19 cellular contexts compared by ENCODE assay signal in genomic region chr2:241738040-241738686, GRCh38. TPM values are rescaled to one million over a fixed set of nuclear protein-coding genes. Genes with fewer than 3 reads are reported as not detected.
DNase-seq lines count a peak whose midpoint lies in the region; ATAC-seq and TF ChIP-seq lines count a peak whose summit lies in the region.
"Had no signal": no experiment of that assay in that cellular context is flagged by ENCODE, and none has a peak within 500 bp of the region (broad histone marks: within the 10 kb centered on the region; RNA-seq: fewer than 3 reads in every experiment).

No MANE protein-coding gene starts in this region.

- H3K9me3 Mint-ChIP-seq in brain (no peaks in the 10 kb centered on the region), osteocyte (ENCODE audit: unreplicated experiment) (no peaks in the 10 kb centered on the region)
- peaks cover 0 to 3% (median 0%) of the 10 kb centered on the region in 8 donors for H3K9me3 Mint-ChIP-seq in CD4-positive, alpha-beta memory T cell
- H3K9me3 Mint-ChIP-seq: CD8-positive, alpha-beta memory T cell; HFFc6 had no signal

- peaks cover 12% of the 10 kb centered on the region for H3K4me1 Mint-ChIP-seq in brain
- H3K4me1 Mint-ChIP-seq in osteocyte (ENCODE audit: unreplicated experiment) = peaks cover 17% of the 10 kb centered on the region
- peaks cover 21 to 43% (median 33%) of the 10 kb centered on the region in 4 donors for H3K4me1 Mint-ChIP-seq in CD4-positive, alpha-beta memory T cell

- H3K27me3 Mint-ChIP-seq in brain (no peaks in the 10 kb centered on the region), osteocyte (ENCODE audit: unreplicated experiment) (no peaks in the 10 kb centered on the region)
- H3K27me3 Mint-ChIP-seq in CD4-positive, alpha-beta memory T cell = no peaks in the 10 kb centered on the region
- H3K27me3 Mint-ChIP-seq: B cell; CD8-positive, alpha-beta memory T cell had no signal

- DNase-seq in Right ventricle myocardium inferior (ENCODE audit: missing footprints) = peak; percentile 58
- no peak for DNase-seq in left ventricle myocardium superior
- no peak for DNase-seq in OCI-LY7 (ENCODE audit: low spot score)
- peak; percentile 81 for DNase-seq in osteocyte (ENCODE audit: extremely low spot score, unreplicated experiment)
- no peak for DNase-seq in CD4-positive, alpha-beta memory T cell
- DNase-seq in stimulated activated CD4-positive, alpha-beta T cell treated with anti-CD3 and anti-CD28 coated beads, Interleukin-15, amount 100 ng/mL, for 24 hours = no peak
- DNase-seq: 8988T; CD8-positive, alpha-beta memory T cell; DMS79; HFFc6; KG1; MV-4-11; NCI-H1694 treated with DMSO at 0.1 percent for 48 hours; NK-92 treated with Interleukin-12 subunit alpha and Interleukin-12 subunit beta, amount 100 ng/mL, for 24 hours; SJCRH30 had no signal

- no peak overlapping the region for H2AFZ ChIP-seq in OCI-LY7 (ENCODE audit: low read length)

- H3K4me1 ChIP-seq in OCI-LY7 (ENCODE audit: insufficient read depth, low read length, poor library complexity, severe bottlenecking) = peaks cover 15% of the 10 kb centered on the region
- H3K4me1 ChIP-seq in CD4-positive, alpha-beta memory T cell (ENCODE audit: insufficient read depth, low read length) = peaks cover 41% of the 10 kb centered on the region
- H3K4me1 ChIP-seq: SJCRH30 had no signal

- no peaks in the 10 kb centered on the region for H3K9me2 ChIP-seq in OCI-LY7 (ENCODE audit: insufficient read depth, low read length)

- H3K36me3 ChIP-seq in OCI-LY7 (ENCODE audit: insufficient read depth, low read length) = peaks cover under 1% of the 10 kb centered on the region; the same call in 1 of the 2 replicates
- H3K36me3 ChIP-seq in CD4-positive, alpha-beta memory T cell (ENCODE audit: insufficient read depth, low read length) = no peaks in the 10 kb centered on the region
- H3K36me3 ChIP-seq: SJCRH30 had no signal

- no peak overlapping the region for H3K4me2 ChIP-seq in OCI-LY7 (ENCODE audit: low read length)

- POLR2A ChIA-PET in OCI-LY7 (lab: Charles Lee) = interaction anchor here (0.5 kb wide), 1 partner anchor 32 kb away, joined by 8 read pairs; no protein-coding TSS in a partner anchor
- POLR2A ChIA-PET in CD4-positive, alpha-beta memory T cell (lab: Charles Lee; ENCODE audit: partially characterized antibody) = interaction anchor here (3.2 kb wide), 1 partner anchor 25 kb away, joined by 19 read pairs; no protein-coding TSS in a partner anchor

- no peaks in the 10 kb centered on the region for H3K79me2 ChIP-seq in OCI-LY7 (ENCODE audit: insufficient read depth, low read depth, low read length)

- intact Hi-C loops in Right ventricle myocardium inferior (cut with DNase I) = no loop called here
- intact Hi-C loops in left ventricle myocardium superior (cut with micrococcal nuclease) = no loop called here
- intact Hi-C loops in OCI-LY7 (cut with micrococcal nuclease; ENCODE audit: unreplicated experiment) = no loop called here
- intact Hi-C loops in CD4-positive, alpha-beta memory T cell (cut with micrococcal nuclease) = no loop called here

- TF ChIP-seq CTCF in OCI-LY7 (conservative IDR thresholded peaks at IDR 0.05; ENCODE audit: low read length) (no peak), brain (conservative IDR thresholded peaks at IDR 0.05) (no peak), osteocyte (IDR thresholded peaks at IDR 0.05) (no peak)

- no peak overlapping the region for H3K27ac Mint-ChIP-seq in brain
- H3K27ac Mint-ChIP-seq in osteocyte (ENCODE audit: unreplicated experiment) = no peak overlapping the region
- peak overlapping the region in 2 of 7 donors; percentile 47 to 67 for H3K27ac Mint-ChIP-seq in CD4-positive, alpha-beta memory T cell
- H3K27ac Mint-ChIP-seq: B cell, HFFc6 had no signal

- H3K36me3 Mint-ChIP-seq in brain = no peaks in the 10 kb centered on the region
- peaks cover 7% of the 10 kb centered on the region for H3K36me3 Mint-ChIP-seq in osteocyte (ENCODE audit: unreplicated experiment)
- H3K36me3 Mint-ChIP-seq in CD4-positive, alpha-beta memory T cell = peaks cover 0 to 3% of the 10 kb centered on the region in 2 donors

- no peak overlapping the region for H3K4me3 ChIP-seq in OCI-LY7 (ENCODE audit: low read depth, low read length, poor library complexity, severe bottlenecking)
- H3K4me3 ChIP-seq in CD4-positive, alpha-beta memory T cell (ENCODE audit: low read length in 2 of 2) = no peak overlapping the region
- H3K4me3 ChIP-seq: SJCRH30 had no signal

- ATAC-seq in Right ventricle myocardium inferior (no peak), left ventricle myocardium superior (no peak), GM21737 (IDR thresholded peaks at IDR 0.05; ENCODE audit: unreplicated experiment) (no peak)

- no peaks in the 10 kb centered on the region for H3K27me3 ChIP-seq in CD4-positive, alpha-beta memory T cell (ENCODE audit: insufficient read depth, low read length)
- H3K27me3 ChIP-seq: SJCRH30 had no signal

- H3K4me3 Mint-ChIP-seq in brain (peak overlapping the region in 3 of 5 experiments; percentile 48 to 64 (median 50)), osteocyte (ENCODE audit: unreplicated experiment) (no peak overlapping the region)
- H3K4me3 Mint-ChIP-seq in CD4-positive, alpha-beta memory T cell = peak overlapping the region in 2 of 8 donors; percentile 31 to 57
- H3K4me3 Mint-ChIP-seq: B cell, HFFc6 had no signal

- H4K20me1 ChIP-seq in OCI-LY7 (ENCODE audit: insufficient read depth, low read length) = no peaks in the 10 kb centered on the region

- CTCF ChIA-PET in OCI-LY7 (lab: Charles Lee; ENCODE audit: unreplicated experiment) = interaction anchor here (0.6 kb wide), 1 partner anchor 141 kb away, joined by 5 read pairs; no protein-coding TSS in a partner anchor
- CTCF ChIA-PET in CD4-positive, alpha-beta memory T cell (lab: Charles Lee; ENCODE audit: partially characterized antibody) = interaction anchor here (2.4 kb wide), 1 partner anchor 140 kb away, joined by 9 read pairs; no protein-coding TSS in a partner anchor

- BruUV-seq in OCI-LY7 (replicated peaks; lab: Mats Ljungman, UMichigan) = TSS peak; percentile 37

- no peak overlapping the region for H3K27ac ChIP-seq in OCI-LY7 (ENCODE audit: low read depth, low read length, poor library complexity, severe bottlenecking)
- H3K27ac ChIP-seq in CD4-positive, alpha-beta memory T cell (ENCODE audit: low read depth, low read length) = no peak overlapping the region
- H3K27ac ChIP-seq: SJCRH30 had no signal

- H3K9me3 ChIP-seq in OCI-LY7 (ENCODE audit: low read length) = no peaks in the 10 kb centered on the region
- no peaks in the 10 kb centered on the region for H3K9me3 ChIP-seq in CD4-positive, alpha-beta memory T cell (ENCODE audit: control insufficient read depth in 1 of 2, low read length in 2 of 2)
- H3K9me3 ChIP-seq: SJCRH30 had no signal

RNA-seq across cellular contexts. Expression of gene D2HGDH, which starts 3.7 kb away (rescaled TPM):
- total RNA-seq in Right ventricle myocardium inferior (19.6 TPM), left ventricle myocardium superior (19.2 TPM), OCI-LY7 (2022) (54.7 and 68.1 TPM in 2 replicates), osteocyte (32.5 and 36.8 TPM in 2 replicates)
- total RNA-seq in OCI-LY7 (2014; rRNA removed; shearing (Covaris generic)) = 19.4 and 23.2 TPM in 2 replicates
- 5.2 TPM for polyA plus RNA-seq in brain (ENCODE audit: insufficient read depth, low read depth, low replicate concordance)
- 10 to 100 TPM; 48.7 to 53.9 TPM for total RNA-seq in CD4-positive, alpha-beta memory T cell
- polyA plus RNA-seq in CD4-positive, alpha-beta memory T cell = 1 to 10 TPM in 1 of 2 donors, under 1 TPM in 1; 0.93 to 5.9 TPM

RNA-seq across cellular contexts. Expression of gene ING5, which starts 36.3 kb away (rescaled TPM):
- total RNA-seq in Right ventricle myocardium inferior (16.5 TPM), left ventricle myocardium superior (16.0 TPM), OCI-LY7 (2022) (65.4 and 69.1 TPM in 2 replicates), osteocyte (29.4 and 32.0 TPM in 2 replicates)
- 73.7 and 90.9 TPM in 2 replicates for total RNA-seq in OCI-LY7 (2014; rRNA removed; shearing (Covaris generic))
- 26.1 TPM for polyA plus RNA-seq in brain (ENCODE audit: insufficient read depth, low read depth, low replicate concordance)
- total RNA-seq in CD4-positive, alpha-beta memory T cell = 10 to 100 TPM; 98.9 to 99.5 TPM
- 10 to 100 TPM; 19.3 to 31.7 TPM for polyA plus RNA-seq in CD4-positive, alpha-beta memory T cell

RNA-seq across cellular contexts. Expression of gene GAL3ST2, which starts 38.5 kb away (rescaled TPM):
- total RNA-seq in Right ventricle myocardium inferior = not detected
- not detected for total RNA-seq in left ventricle myocardium superior
- not detected in 2 replicates for total RNA-seq in OCI-LY7 (2014; rRNA removed; shearing (Covaris generic))
- 1.1 TPM in 2 replicates for total RNA-seq in OCI-LY7 (2022)
- not detected for polyA plus RNA-seq in brain (ENCODE audit: insufficient read depth, low read depth, low replicate concordance)
- total RNA-seq in osteocyte = 0.48 TPM in 1 of 2 replicates, not detected in the other
- under 1 TPM in 1 of 2 experiments, not detected in 1; 0.39 TPM for total RNA-seq in CD4-positive, alpha-beta memory T cell
- polyA plus RNA-seq in CD4-positive, alpha-beta memory T cell = under 1 TPM in 1 of 2 donors, not detected in 1; 0.14 TPM
- total RNA-seq: B cell, RPMI7951, SJCRH30 had no signal
- polyA plus RNA-seq: CD8-positive, alpha-beta memory T cell had no signal

RNA-seq across cellular contexts. Expression of gene DTYMK, which starts 51.5 kb away (rescaled TPM):
- total RNA-seq in Right ventricle myocardium inferior = 11.1 TPM
- 10.5 TPM for total RNA-seq in left ventricle myocardium superior
- total RNA-seq in OCI-LY7 (2014; rRNA removed; shearing (Covaris generic)) = 104 and 118 TPM in 2 replicates
- 127 and 129 TPM in 2 replicates for total RNA-seq in OCI-LY7 (2022)
- 61.0 TPM for polyA plus RNA-seq in brain (ENCODE audit: insufficient read depth, low read depth, low replicate concordance)
- 26.3 and 28.8 TPM in 2 replicates for total RNA-seq in osteocyte
- 10 to 100 TPM; 18.8 TPM for total RNA-seq in CD4-positive, alpha-beta memory T cell
- 10 to 100 TPM; 29.4 to 50.3 TPM for polyA plus RNA-seq in CD4-positive, alpha-beta memory T cell

Comparison
In these comparisons a context has a peak if more than half of its experiments do, and no peak if none do; other contexts are left out.
1. DNase-seq: peak in Right ventricle myocardium inferior (single experiment) and osteocyte (single experiment); none in left ventricle myocardium superior (single experiment), OCI-LY7 (single experiment), CD4-positive, alpha-beta memory T cell (0 of 5) and stimulated activated CD4-positive, alpha-beta T cell treated with anti-CD3 and anti-CD28 coated beads, Interleukin-15, amount 100 ng/mL, for 24 hours (single experiment).